In genomic region chr3:10353160-10353559, GRCh38 we compare ENCODE assay signal across 1 cellular context.
TF ChIP-seq lines count a peak whose summit lies in the region.

No MANE protein-coding gene starts in this region.

TF ChIP-seq in SK-N-SH treated with all-trans-retinoic acid at 6 μM for 48 hours, 23 proteins besides CTCF, POLR2A, EP300 and RAD21 (continued from another document):
- TF ChIP-seq PATZ1 (CRISPR knock-in tag; IDR thresholded peaks at IDR 0.05; ENCODE audit: borderline replicate concordance) (no peak), CREB5 (CRISPR knock-in tag; IDR thresholded peaks at IDR 0.05; ENCODE audit: low read depth) (no peak)
